16 cellular contexts compared by ENCODE assay signal in the genomic region with DNA sequence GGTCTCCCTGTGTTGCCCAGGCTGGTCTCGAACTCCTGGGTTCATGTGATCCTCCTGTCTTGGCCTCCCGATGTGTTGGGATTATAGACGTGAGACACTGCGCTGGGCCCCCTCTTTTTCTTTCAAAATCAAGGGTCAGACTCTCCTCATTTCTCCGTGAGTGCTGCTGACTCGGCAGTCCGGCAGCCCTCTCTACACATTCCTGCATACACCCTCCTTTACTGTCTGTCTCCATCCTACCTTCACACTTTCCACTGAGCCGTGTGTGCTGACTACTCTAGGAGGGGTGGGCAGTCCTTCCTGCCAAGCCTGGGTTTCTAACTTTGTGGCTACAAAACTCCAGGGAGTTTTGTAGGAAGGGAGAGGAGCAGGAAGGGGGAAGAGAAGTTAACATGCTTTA.
DNase-seq lines count a peak whose midpoint lies in the region; ATAC-seq, FAIRE-seq and TF ChIP-seq lines count a peak whose summit lies in the region.
"Had no signal": no experiment of that assay in that cellular context is flagged by ENCODE, and none has a peak within 500 bp of the region (broad histone marks: within the 10 kb centered on the region; RNA-seq: fewer than 3 reads in every experiment).

No MANE protein-coding gene starts in this region.

- FAIRE-seq in astrocyte (lab: Jason Lieb, UNC): no peak
- FAIRE-seq: A204.1 had no signal

- no peaks in the 10 kb centered on the region for H3K27me3 Mint-ChIP-seq in activated T-cell treated with anti-CD3 and anti-CD28 coated beads, Interleukin-2, amount 50 U/mL, for 72 hours (ENCODE audit: low read depth)
- no peaks in the 10 kb centered on the region for H3K27me3 Mint-ChIP-seq in activated T-cell treated with anti-CD3 and anti-CD28 coated beads, Interleukin-2, amount 50 U/mL, for 4 hours (ENCODE audit: low read depth)
- no peaks in the 10 kb centered on the region for H3K27me3 Mint-ChIP-seq in astrocyte (ENCODE audit: low read depth, unreplicated experiment)
- no peaks in the 10 kb centered on the region for H3K27me3 Mint-ChIP-seq in type B pancreatic cell
- H3K27me3 Mint-ChIP-seq in CD14-positive monocyte (ENCODE audit: low read depth in 3 of 3): no peaks in the 10 kb centered on the region
- H3K27me3 Mint-ChIP-seq: CD4-positive, alpha-beta T cell had no signal

- H3K4me3 ChIP-seq in astrocyte (ENCODE audit: insufficient read depth, low read depth, low read length): no peak overlapping the region
- H3K4me3 ChIP-seq: PC-9 had no signal

- no peak overlapping the region for H2AFZ ChIP-seq in astrocyte (ENCODE audit: low read depth, low read length)
- H2AFZ ChIP-seq: PC-9 had no signal

- no peaks in the 10 kb centered on the region for H3K27me3 ChIP-seq in astrocyte (ENCODE audit: insufficient read depth, low read length)

- intact Hi-C loops in Right ventricle myocardium inferior (cut with DNase I): no loop called here
- intact Hi-C loops in CD14-positive monocyte (cut with micrococcal nuclease): no loop called here

- TF ChIP-seq CTCF in astrocyte (IDR thresholded peaks at IDR 0.05; ENCODE audit: insufficient read depth, low read depth, low read length): no peak
- TF ChIP-seq CTCF in type B pancreatic cell (conservative IDR thresholded peaks at IDR 0.05): no peak
- no peak for TF ChIP-seq CTCF in CD14-positive monocyte (IDR thresholded peaks at IDR 0.05)

- no peaks in the 10 kb centered on the region for H3K4me1 ChIP-seq in astrocyte (ENCODE audit: insufficient read depth, low read length)

- H3K79me2 ChIP-seq in astrocyte (ENCODE audit: insufficient read depth, low read length): no peaks in the 10 kb centered on the region

- H3K36me3 Mint-ChIP-seq in activated T-cell treated with anti-CD3 and anti-CD28 coated beads, Interleukin-2, amount 50 U/mL, for 72 hours (ENCODE audit: insufficient read depth in 2 of 2): peaks cover 2 to 4% of the 10 kb centered on the region in 2 donors
- H3K36me3 Mint-ChIP-seq in activated T-cell treated with anti-CD3 and anti-CD28 coated beads, Interleukin-2, amount 50 U/mL, for 4 hours (ENCODE audit: insufficient read depth): peaks cover 22% of the 10 kb centered on the region
- peaks cover 6% of the 10 kb centered on the region for H3K36me3 Mint-ChIP-seq in astrocyte (ENCODE audit: low read depth, unreplicated experiment)
- peaks cover 25% of the 10 kb centered on the region for H3K36me3 Mint-ChIP-seq in type B pancreatic cell
- H3K36me3 Mint-ChIP-seq in CD14-positive monocyte: peaks cover 33 to 35% of the 10 kb centered on the region in 2 donors

- DNase-seq in activated T-cell treated with anti-CD3 and anti-CD28 coated beads, Interleukin-2, amount 50 U/mL, for 72 hours: no peak
- DNase-seq in activated T-cell treated with anti-CD3 and anti-CD28 coated beads, Interleukin-2, amount 50 U/mL, for 4 hours: no peak
- DNase-seq in astrocyte (ENCODE audit: low read depth) (no peak), mesenteric fat pad (ENCODE audit: low spot score) (peak; percentile 12), type B pancreatic cell (ENCODE audit: extremely low spot score, unreplicated experiment) (peak; percentile 24), NCI-H146 treated with DMSO at 0.1 percent for 48 hours (lab: John Stamatoyannopoulos, UW; ENCODE audit: unreplicated experiment) (no peak), Right ventricle myocardium inferior (ENCODE audit: missing footprints) (no peak), CD14-positive monocyte (ENCODE audit: low spot score) (no peak)
- DNase-seq: CD4-positive, alpha-beta T cell; NCI-H1048; NCI-H1436 treated with DMSO at 0.1 percent for 48 hours; NCI-H2081 treated with DMSO at 0.1 percent for 48 hours; NCI-H510A; NCI-H774; PC-9 had no signal

- no peaks in the 10 kb centered on the region for H3K36me3 ChIP-seq in astrocyte (ENCODE audit: insufficient read depth, low read length)

- ATAC-seq in activated T-cell treated with anti-CD3 and anti-CD28 coated beads, Interleukin-2, amount 50 U/mL, for 72 hours (replicated peaks in 1 of 2): no peak
- no peak for ATAC-seq in activated T-cell treated with anti-CD3 and anti-CD28 coated beads, Interleukin-2, amount 50 U/mL, for 4 hours
- no peak for ATAC-seq in Right ventricle myocardium inferior

- peak overlapping the region; percentile 75 for H3K27ac Mint-ChIP-seq in activated T-cell treated with anti-CD3 and anti-CD28 coated beads, Interleukin-2, amount 50 U/mL, for 72 hours
- peak overlapping the region; percentile 37 for H3K27ac Mint-ChIP-seq in astrocyte (ENCODE audit: unreplicated experiment)
- no peak overlapping the region for H3K27ac Mint-ChIP-seq in type B pancreatic cell
- H3K27ac Mint-ChIP-seq in CD14-positive monocyte: peak overlapping the region in 2 of 7 donors; percentile 6 to 38

- no peak overlapping the region for H3K4me3 Mint-ChIP-seq in activated T-cell treated with anti-CD3 and anti-CD28 coated beads, Interleukin-2, amount 50 U/mL, for 72 hours
- H3K4me3 Mint-ChIP-seq in activated T-cell treated with anti-CD3 and anti-CD28 coated beads, Interleukin-2, amount 50 U/mL, for 4 hours: no peak overlapping the region
- H3K4me3 Mint-ChIP-seq in astrocyte (ENCODE audit: unreplicated experiment): peak overlapping the region; percentile 50
- H3K4me3 Mint-ChIP-seq in type B pancreatic cell: no peak overlapping the region
- H3K4me3 Mint-ChIP-seq in CD14-positive monocyte: no peak overlapping the region
- H3K4me3 Mint-ChIP-seq: CD4-positive, alpha-beta T cell had no signal

- no peaks in the 10 kb centered on the region for H3K9me3 ChIP-seq in astrocyte (ENCODE audit: insufficient read depth, low read depth, low read length)

- H3K4me1 Mint-ChIP-seq in activated T-cell treated with anti-CD3 and anti-CD28 coated beads, Interleukin-2, amount 50 U/mL, for 72 hours (ENCODE audit: low read depth): peaks cover 20% of the 10 kb centered on the region
- H3K4me1 Mint-ChIP-seq in activated T-cell treated with anti-CD3 and anti-CD28 coated beads, Interleukin-2, amount 50 U/mL, for 4 hours (ENCODE audit: low read depth): peaks cover 30% of the 10 kb centered on the region
- H3K4me1 Mint-ChIP-seq in astrocyte (ENCODE audit: low read depth, unreplicated experiment): peaks cover 32% of the 10 kb centered on the region
- H3K4me1 Mint-ChIP-seq in type B pancreatic cell (ENCODE audit: unreplicated experiment): peaks cover 17% of the 10 kb centered on the region
- H3K4me1 Mint-ChIP-seq in CD14-positive monocyte: no peaks in the 10 kb centered on the region

- no peaks in the 10 kb centered on the region for H3K9me3 Mint-ChIP-seq in activated T-cell treated with anti-CD3 and anti-CD28 coated beads, Interleukin-2, amount 50 U/mL, for 72 hours
- no peaks in the 10 kb centered on the region for H3K9me3 Mint-ChIP-seq in activated T-cell treated with anti-CD3 and anti-CD28 coated beads, Interleukin-2, amount 50 U/mL, for 4 hours
- peaks cover 2% of the 10 kb centered on the region for H3K9me3 Mint-ChIP-seq in astrocyte (ENCODE audit: unreplicated experiment)
- H3K9me3 Mint-ChIP-seq in type B pancreatic cell: no peaks in the 10 kb centered on the region
- H3K9me3 Mint-ChIP-seq in CD14-positive monocyte: peaks cover 0 to 5% (median 0%) of the 10 kb centered on the region in 7 donors
- H3K9me3 Mint-ChIP-seq: CD4-positive, alpha-beta T cell had no signal

- no peak overlapping the region for H3K9ac ChIP-seq in astrocyte (ENCODE audit: low read length)

- no peak overlapping the region for H3K27ac ChIP-seq in astrocyte (ENCODE audit: low read depth, low read length)
- H3K27ac ChIP-seq: PC-9 had no signal

- no peak overlapping the region for H3K4me2 ChIP-seq in astrocyte (ENCODE audit: low read length)
- H3K4me2 ChIP-seq: PC-9 had no signal

- no peaks in the 10 kb centered on the region for H4K20me1 ChIP-seq in astrocyte (ENCODE audit: insufficient read depth, low read length)

Comparison
In these comparisons a context has a peak if more than half of its experiments do, and no peak if none do; other contexts are left out.
1. DNase-seq: peak in mesenteric fat pad (single experiment) and type B pancreatic cell (single experiment); none in activated T-cell treated with anti-CD3 and anti-CD28 coated beads, Interleukin-2, amount 50 U/mL, for 72 hours (0 of 2), activated T-cell treated with anti-CD3 and anti-CD28 coated beads, Interleukin-2, amount 50 U/mL, for 4 hours (single experiment), astrocyte (single experiment), NCI-H146 treated with DMSO at 0.1 percent for 48 hours (single experiment), Right ventricle myocardium inferior (single experiment) and CD14-positive monocyte (single experiment).